14 cellular contexts compared by ENCODE assay signal in genomic region chr19:8302357-8302691, GRCh38. TPM values are rescaled to one million over a fixed set of nuclear protein-coding genes. Genes with fewer than 3 reads are reported as not detected.
DNase-seq lines count a peak whose midpoint lies in the region; ATAC-seq, FAIRE-seq and TF ChIP-seq lines count a peak whose summit lies in the region.
"Had no signal": no experiment of that assay in that cellular context is flagged by ENCODE, and none has a peak within 500 bp of the region (broad histone marks: within the 10 kb centered on the region; RNA-seq: fewer than 3 reads in every experiment).

No MANE protein-coding gene starts in this region.

- ATAC-seq in activated B cell treated with CpG ODN at 0.5 μM for 24 hours (ENCODE audit: low read depth): no peak
- ATAC-seq in GM18858 (IDR thresholded peaks at IDR 0.05; ENCODE audit: unreplicated experiment): no peak
- ATAC-seq in stimulated activated naive CD8-positive, alpha-beta T cell treated with anti-CD3 and anti-CD28 coated beads, Interleukin-15, Interleukin-2, amounts not matched to agents 100 U/mL and 50 U/mL, for 24 hours: no peak
- ATAC-seq: activated CD8-positive, alpha-beta T cell treated with anti-CD3 and anti-CD28 coated beads, Interleukin-2, amount 10 ng/mL, durations not matched to agents 7 days and 5 days; effector memory CD8-positive, alpha-beta T cell had no signal

- no peak overlapping the region for H3K27ac Mint-ChIP-seq in activated B cell treated with CpG ODN at 0.5 μM for 24 hours
- H3K27ac Mint-ChIP-seq: activated CD8-positive, alpha-beta T cell treated with anti-CD3 and anti-CD28 coated beads, Interleukin-2, amount 10 ng/mL, durations not matched to agents 7 days and 5 days; effector memory CD8-positive, alpha-beta T cell had no signal

- H3K27me3 ChIP-seq in stomach: no peaks in the 10 kb centered on the region
- H3K27me3 ChIP-seq: transverse colon had no signal

- 52 to 59% (median 54%) methylated on average over 10 to 11 of the region's 11 CpGs; no CpG with 5 or more reads in 1 of the 5 donors for WGBS in stomach, 5 donors

- H3K27me3 Mint-ChIP-seq in activated B cell treated with CpG ODN at 0.5 μM for 24 hours: no peaks in the 10 kb centered on the region
- H3K27me3 Mint-ChIP-seq: effector memory CD8-positive, alpha-beta T cell had no signal

- no peak for FAIRE-seq in kidney (lab: Jason Lieb, UNC)

- TF ChIP-seq POLR2A in stomach (IDR thresholded peaks at IDR 0.05): no peak

- H3K36me3 Mint-ChIP-seq in activated B cell treated with CpG ODN at 0.5 μM for 24 hours (ENCODE audit: low read depth): peaks cover 8% of the 10 kb centered on the region

- H3K9ac ChIP-seq in kidney (ENCODE audit: low read length in 2 of 2): no peak overlapping the region

- intact Hi-C loops in activated B cell treated with CpG ODN at 0.5 μM for 24 hours (cut with micrococcal nuclease): no loop called here
- intact Hi-C loops in kidney (cut with DNase I): no loop called here
- intact Hi-C loops in stomach (cut with DNase I; ENCODE audit: low total_unique reads): no loop called here

- CTCF ChIA-PET in activated B cell treated with CpG ODN at 0.5 μM for 24 hours (lab: Charles Lee): no interaction called here

- H3K9me3 ChIP-seq in kidney (ENCODE audit: control insufficient read depth in 1 of 2, low read length in 2 of 2): no peaks in the 10 kb centered on the region
- H3K9me3 ChIP-seq in stomach: no peaks in the 10 kb centered on the region
- H3K9me3 ChIP-seq: transverse colon had no signal

- no peak for TF ChIP-seq EP300 in stomach (IDR thresholded peaks at IDR 0.05)

- H3K4me3 Mint-ChIP-seq in activated B cell treated with CpG ODN at 0.5 μM for 24 hours: no peak overlapping the region
- H3K4me3 Mint-ChIP-seq: activated CD8-positive, alpha-beta T cell treated with anti-CD3 and anti-CD28 coated beads, Interleukin-2, amount 10 ng/mL, durations not matched to agents 7 days and 5 days; effector memory CD8-positive, alpha-beta T cell had no signal

- H3K4me3 ChIP-seq in kidney (ENCODE audit: low read length in 2 of 2) (no peak overlapping the region), stomach (no peak overlapping the region)
- H3K4me3 ChIP-seq: SK-N-MC, transverse colon had no signal

- peaks cover 0 to 2% of the 10 kb centered on the region in 2 donors for H3K4me1 ChIP-seq in kidney (ENCODE audit: control insufficient read depth in 1 of 2, insufficient read depth in 1 of 2, low read depth in 1 of 2, low read length in 2 of 2)
- peaks cover 12 to 22% (median 14%) of the 10 kb centered on the region in 4 donors for H3K4me1 ChIP-seq in stomach

- H3K27ac ChIP-seq in kidney (ENCODE audit: low read depth in 2 of 2, low read length in 2 of 2): no peak overlapping the region
- H3K27ac ChIP-seq in stomach: no peak overlapping the region
- H3K27ac ChIP-seq: SK-N-MC, transverse colon had no signal

- no peaks in the 10 kb centered on the region for H3K9me3 Mint-ChIP-seq in activated B cell treated with CpG ODN at 0.5 μM for 24 hours
- H3K9me3 Mint-ChIP-seq: effector memory CD8-positive, alpha-beta T cell had no signal

- peak; percentile 8 for DNase-seq in activated T-cell treated with anti-CD3 and anti-CD28 coated beads, Interleukin-2, amount 50 U/mL, for 1 hour
- no peak for DNase-seq in activated T-cell treated with anti-CD3 and anti-CD28 coated beads for 4 hours
- DNase-seq in activated B cell treated with CpG ODN at 0.5 μM for 24 hours: peak; percentile 14
- peak; percentile 64 for DNase-seq in kidney
- peak; percentile 27 for DNase-seq in stomach
- no peak for DNase-seq in NCI-H1092 (lab: John Stamatoyannopoulos, UW)
- no peak for DNase-seq in stimulated activated naive CD8-positive, alpha-beta T cell treated with anti-CD3 and anti-CD28 coated beads, Interleukin-15, Interleukin-2, amounts not matched to agents 100 U/mL and 50 U/mL, for 24 hours
- DNase-seq: effector memory CD8-positive, alpha-beta T cell; mesenchymal stem cell; retina; transverse colon had no signal

- no peak for TF ChIP-seq CTCF in activated B cell treated with CpG ODN at 0.5 μM for 24 hours (IDR thresholded peaks at IDR 0.05)
- TF ChIP-seq CTCF in kidney (IDR thresholded peaks at IDR 0.05; ENCODE audit: borderline replicate concordance, extremely low read depth, insufficient read depth): no peak
- no peak for TF ChIP-seq CTCF in stomach (IDR thresholded peaks at IDR 0.05)

- POLR2A ChIA-PET in activated B cell treated with CpG ODN at 0.5 μM for 24 hours (lab: Charles Lee): no interaction called here

- peaks cover 13% of the 10 kb centered on the region for H3K4me1 Mint-ChIP-seq in activated B cell treated with CpG ODN at 0.5 μM for 24 hours

- H3K36me3 ChIP-seq in kidney (ENCODE audit: control insufficient read depth in 1 of 2, insufficient read depth in 2 of 2, low read length in 2 of 2): no peaks in the 10 kb centered on the region
- peaks cover 0 to 24% (median 14%) of the 10 kb centered on the region in 4 donors for H3K36me3 ChIP-seq in stomach

RNA-seq across cellular contexts. Expression of gene CD320, which starts 5.8 kb away (rescaled TPM):
- total RNA-seq in activated B cell treated with CpG ODN at 0.5 μM for 24 hours: 23.7 and 24.6 TPM in 2 replicates
- 26.1 TPM for total RNA-seq in kidney
- polyA plus RNA-seq in kidney (ENCODE audit: insufficient read depth, low read depth, low replicate concordance): 63.1 TPM
- total RNA-seq in stomach: 100 to 1,000 TPM in 1 of 5 donors, 10 to 100 TPM in 4; 13.0 to 108 (median 19.1) TPM
- polyA plus RNA-seq in stomach: 10 to 100 TPM; 24.7 to 32.1 (median 27.0) TPM

RNA-seq across cellular contexts. Expression of gene NDUFA7, which starts 18.9 kb away (rescaled TPM):
- total RNA-seq in activated B cell treated with CpG ODN at 0.5 μM for 24 hours: 31.1 and 35.8 TPM in 2 replicates
- 51.2 TPM for total RNA-seq in kidney
- polyA plus RNA-seq in kidney (ENCODE audit: insufficient read depth, low read depth, low replicate concordance): 304 TPM
- 10 to 100 TPM in 2 of 5 donors, 1 to 10 TPM in 3; 3.6 to 13.8 (median 9.6) TPM for total RNA-seq in stomach
- 100 to 1,000 TPM; 127 to 171 (median 150) TPM for polyA plus RNA-seq in stomach

RNA-seq across cellular contexts. Expression of gene RPS28, which starts 19.0 kb away (rescaled TPM):
- total RNA-seq in activated B cell treated with CpG ODN at 0.5 μM for 24 hours (3,149 and 3,168 TPM in 2 replicates), kidney (1,258 TPM), stomach (1,000 to 10,000 TPM in 2 of 5 donors, 100 to 1,000 TPM in 3; 335 to 2,088 (median 520) TPM)
- polyA plus RNA-seq in kidney (ENCODE audit: insufficient read depth, low read depth, low replicate concordance) (1,887 TPM), stomach (1,000 to 10,000 TPM in 1 of 3 donors, 100 to 1,000 TPM in 2; 778 to 1,474 (median 861) TPM)

RNA-seq across cellular contexts. Expression of gene KANK3, which starts 40.7 kb away (rescaled TPM):
- total RNA-seq in activated B cell treated with CpG ODN at 0.5 μM for 24 hours (0.07 and 0.29 TPM in 2 replicates), kidney (26.6 TPM), stomach (10 to 100 TPM in 2 of 5 donors, 1 to 10 TPM in 2, not detected in 1; 4.4 to 72.4 (median 8.8) TPM)
- polyA plus RNA-seq in kidney (ENCODE audit: insufficient read depth, low read depth, low replicate concordance) (15.0 TPM), stomach (10 to 100 TPM in 1 of 3 donors, 1 to 10 TPM in 2; 4.8 to 10.7 (median 7.1) TPM)

Comparison
In these comparisons a context has a peak if more than half of its experiments do, and no peak if none do; other contexts are left out.
1. DNase-seq: peak in activated T-cell treated with anti-CD3 and anti-CD28 coated beads, Interleukin-2, amount 50 U/mL, for 1 hour (single experiment), activated B cell treated with CpG ODN at 0.5 μM for 24 hours (single experiment), kidney (single experiment) and stomach (single experiment); none in activated T-cell treated with anti-CD3 and anti-CD28 coated beads for 4 hours (single experiment), NCI-H1092 (single experiment) and stimulated activated naive CD8-positive, alpha-beta T cell treated with anti-CD3 and anti-CD28 coated beads, Interleukin-15, Interleukin-2, amounts not matched to agents 100 U/mL and 50 U/mL, for 24 hours (single experiment).